Comparison of ENCODE assay signal across 8 cellular contexts in the genomic region with DNA sequence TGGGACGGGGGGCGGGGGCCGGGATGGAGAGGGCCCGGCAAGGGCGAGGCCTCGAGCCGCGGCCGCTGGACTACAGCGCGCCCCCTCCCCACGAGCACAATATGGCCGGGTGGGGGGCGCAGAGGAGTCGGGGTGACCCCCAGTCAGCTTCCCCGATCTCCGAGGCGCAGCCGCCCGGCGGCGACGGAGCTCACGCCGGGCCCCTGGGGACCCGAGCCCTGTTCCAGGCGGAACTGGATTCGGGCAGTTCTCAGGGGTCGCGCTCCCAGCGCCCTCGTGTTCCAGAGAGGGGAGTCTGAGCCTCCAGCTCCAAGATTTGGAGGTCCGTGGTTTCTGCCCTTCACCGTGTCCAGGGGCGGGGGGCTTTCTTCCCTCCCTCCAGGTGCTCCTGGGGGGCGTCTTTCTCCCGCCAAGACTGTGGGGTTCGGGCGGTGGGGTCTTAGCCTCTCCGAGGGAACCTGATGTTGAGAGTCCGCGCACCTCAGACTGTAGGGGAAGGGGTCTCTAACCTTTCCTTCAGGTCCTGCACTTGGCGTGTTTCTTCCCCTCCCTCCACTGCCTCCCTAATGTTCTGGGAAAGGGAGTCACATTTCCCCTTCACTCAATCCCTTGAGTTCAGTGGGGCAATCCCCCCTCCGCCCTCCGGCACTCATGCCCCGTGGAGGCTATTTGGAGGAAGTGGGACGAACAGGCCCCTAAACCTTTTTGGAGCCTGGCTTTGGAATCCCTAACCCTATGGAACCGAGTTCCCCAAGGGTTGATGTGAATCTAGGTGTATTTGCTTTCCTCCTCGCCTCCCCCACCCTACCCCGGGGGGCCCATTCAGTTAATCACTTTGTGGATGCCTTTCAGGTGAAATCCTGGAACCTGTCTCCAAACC. TPM values are rescaled to one million over a fixed set of nuclear protein-coding genes. Genes with fewer than 3 reads are reported as not detected.
A peak's percentile ranks its signal among the peaks of the same experiment; 100 is the strongest.
DNase-seq lines count a peak whose midpoint lies in the region; ATAC-seq, FAIRE-seq and TF ChIP-seq lines count a peak whose summit lies in the region.

No MANE protein-coding gene starts in this region.

- H3K4me3 ChIP-seq in GM12875 (ENCODE audit: low read depth, low read length), result peak overlapping the region; percentile 34
- peak overlapping the region; percentile 91 for H3K4me3 ChIP-seq in LNCaP clone FGC (ENCODE audit: low read depth, low read length)
- peak overlapping the region; percentile 85 for H3K4me3 ChIP-seq in iPS-18c (ENCODE audit: insufficient read depth, low read depth, low read length)
- peak overlapping the region; percentile 83 to 89 (median 85) for H3K4me3 ChIP-seq in skeletal muscle tissue (ENCODE audit: low read length in 3 of 3)

- FAIRE-seq in H54 (lab: Jason Lieb, UNC), result no peak

- DNase-seq in LNCaP clone FGC (ENCODE audit: low read depth) (no peak), H54 (ENCODE audit: insufficient read length, low spot score) (no peak), dermis blood vessel endothelial cell (no peak)

- H3K36me3 ChIP-seq in skeletal muscle tissue (ENCODE audit: control insufficient read depth in 3 of 3, insufficient read depth in 3 of 3, low read length in 3 of 3), result no peaks in the 10 kb centered on the region

- H3K9ac ChIP-seq in skeletal muscle tissue (ENCODE audit: low read depth in 1 of 3, low read length in 3 of 3), result peak overlapping the region; percentile 91 to 94 (median 91)

- H3K27ac ChIP-seq in angular gyrus (ENCODE audit: low read depth, low read length) (peak overlapping the region; percentile 53), skeletal muscle tissue (ENCODE audit: low read depth, low read length) (peak overlapping the region; percentile 93)

- no peak for ATAC-seq in HG03571 (IDR thresholded peaks at IDR 0.05; ENCODE audit: unreplicated experiment)

- TF ChIP-seq CTCF in GM12875 (IDR thresholded peaks at IDR 0.05; ENCODE audit: borderline replicate concordance, insufficient read depth, low read depth, low read length) (no peak), LNCaP clone FGC (IDR thresholded peaks at IDR 0.05; ENCODE audit: control insufficient read depth, extremely low read depth, insufficient read depth) (no peak)

- H3K9me3 ChIP-seq in iPS-18c (ENCODE audit: control insufficient read depth, insufficient read depth, low read length), result no peaks in the 10 kb centered on the region
- no peaks in the 10 kb centered on the region for H3K9me3 ChIP-seq in skeletal muscle tissue (ENCODE audit: control insufficient read depth in 3 of 3, low read length in 3 of 3)

- H3K27me3 ChIP-seq in skeletal muscle tissue (ENCODE audit: control insufficient read depth in 3 of 3, insufficient read depth in 3 of 3, low read length in 3 of 3), result no peaks in the 10 kb centered on the region

- peaks cover 38 to 43% (median 39%) of the 10 kb centered on the region in 3 donors for H3K4me1 ChIP-seq in skeletal muscle tissue (ENCODE audit: control insufficient read depth in 3 of 3, insufficient read depth in 3 of 3, low read length in 3 of 3)

- no peak for TF ChIP-seq POLR2A in H54 (IDR thresholded peaks at IDR 0.05; ENCODE audit: low read depth, low read length)

RNA-seq across cellular contexts. Expression of a gene that starts 0.6 kb away (rescaled TPM):
- total RNA-seq in skeletal muscle tissue, result 8.4 TPM
- total RNA-seq in dermis blood vessel endothelial cell, result 9.9 and 17.4 TPM in 2 replicates

RNA-seq across cellular contexts. Expression of a gene that starts 44.8 kb away (rescaled TPM):
- total RNA-seq in skeletal muscle tissue, result 56.9 TPM
- 680 and 721 TPM in 2 replicates for total RNA-seq in dermis blood vessel endothelial cell

RNA-seq across cellular contexts. Expression of a gene that starts 54.7 kb away (rescaled TPM):
- total RNA-seq in skeletal muscle tissue (9.4 TPM), dermis blood vessel endothelial cell (35.0 and 49.2 TPM in 2 replicates)

Comparison
In these comparisons a context has a peak if more than half of its experiments do, and no peak if none do; other contexts are left out.
1. H3K4me3 ChIP-seq: peak in every context shown above with its lines; median percentile 91 in LNCaP clone FGC; 85 in iPS-18c; 85 in skeletal muscle tissue; 34 in GM12875.
2. RNA of a gene that starts 44.8 kb away (total RNA-seq): 680 to 721 TPM in dermis blood vessel endothelial cell; 56.9 TPM in skeletal muscle tissue (single experiment); every median in the first group is over 10 times any median in the second.